8 cellular contexts compared by ENCODE assay signal in genomic region chr11:8814209-8814922, GRCh38.
DNase-seq lines count a peak whose midpoint lies in the region; ATAC-seq and TF ChIP-seq lines count a peak whose summit lies in the region.

No MANE protein-coding gene starts in this region.

- no peak overlapping the region for H3K23ac ChIP-seq in mesenchymal stem cell (ENCODE audit: low read length in 2 of 2)

- no peaks in the 10 kb centered on the region for H3K9me3 ChIP-seq in mesenchymal stem cell (ENCODE audit: control insufficient read depth, low read length)
- no peaks in the 10 kb centered on the region for H3K9me3 ChIP-seq in right lobe of liver

- intact Hi-C loops in right lobe of liver (cut with DNase I) = loop anchor here in 1 of 2 donors (10.0 kb wide), 1 partner anchor 130 kb away; the partner anchor contains the start of genes RPL27A and TRIM66

- H3K4me3 Mint-ChIP-seq in HFFc6 = no peak overlapping the region
- no peak overlapping the region for H3K4me3 Mint-ChIP-seq in activated T-helper 17 cell treated with anti-CD3 and anti-CD28 coated beads, Interleukin-2, amount 50 U/mL, for 72 hours

- H2BK15ac ChIP-seq in mesenchymal stem cell (ENCODE audit: low read depth, poor library complexity, severe bottlenecking) = no peak overlapping the region

- peaks cover 15% of the 10 kb centered on the region for H3K79me1 ChIP-seq in mesenchymal stem cell (replicated peaks; ENCODE audit: low read length, poor library complexity, severe bottlenecking)

- H2AK5ac ChIP-seq in mesenchymal stem cell (ENCODE audit: low read length, severe bottlenecking) = peak overlapping the region; percentile 16

- no peak overlapping the region for H2BK5ac ChIP-seq in mesenchymal stem cell (ENCODE audit: low read depth, low read length, poor library complexity, severe bottlenecking)

- peaks cover 18% of the 10 kb centered on the region for H3K4me1 ChIP-seq in mesenchymal stem cell (ENCODE audit: control insufficient read depth, insufficient read depth, low read depth, low read length)
- peaks cover 0 to 18% (median 0%) of the 10 kb centered on the region in 4 donors for H3K4me1 ChIP-seq in right lobe of liver

- no peak overlapping the region for H3K14ac ChIP-seq in mesenchymal stem cell (ENCODE audit: low read length in 2 of 2)

- no peak overlapping the region for H2AFZ ChIP-seq in mesenchymal stem cell (ENCODE audit: low read depth, low read length)

- H3K4me3 ChIP-seq in mesenchymal stem cell (ENCODE audit: insufficient read depth in 1 of 2, low read depth in 1 of 2, low read length in 2 of 2) = no peak overlapping the region
- no peak overlapping the region for H3K4me3 ChIP-seq in right lobe of liver

- in situ Hi-C loops in Caki2 (cut with HindIII; ENCODE audit: low pct_unique_long_range_greater_than_20kb, low sequenced_read_pairs) = no loop called here

- no peak for TF ChIP-seq POLR2A in right lobe of liver (IDR thresholded peaks at IDR 0.05)

- H3K27ac Mint-ChIP-seq in HFFc6 = no peak overlapping the region
- H3K27ac Mint-ChIP-seq in activated T-helper 17 cell treated with anti-CD3 and anti-CD28 coated beads, Interleukin-2, amount 50 U/mL, for 72 hours = no peak overlapping the region

- H4K8ac ChIP-seq in mesenchymal stem cell (ENCODE audit: low read length) = peak overlapping the region; percentile 3

- peak overlapping the region in 1 of 2 experiments; percentile 63 for H3K18ac ChIP-seq in mesenchymal stem cell (ENCODE audit: low read depth in 1 of 2, low read length in 2 of 2)

- H3K36me3 ChIP-seq in mesenchymal stem cell (ENCODE audit: control insufficient read depth in 1 of 2, insufficient read depth in 2 of 2, low read depth in 1 of 2, low read length in 2 of 2) (no peaks in the 10 kb centered on the region), right lobe of liver (no peaks in the 10 kb centered on the region)

- peak overlapping the region; percentile 43 for H4K91ac ChIP-seq in mesenchymal stem cell (ENCODE audit: low read length)

- H3K27me3 ChIP-seq in mesenchymal stem cell (ENCODE audit: control insufficient read depth in 1 of 2, insufficient read depth in 1 of 2, low read length in 2 of 2) (no peaks in the 10 kb centered on the region), right lobe of liver (no peaks in the 10 kb centered on the region)

- TF ChIP-seq CTCF in HFFc6 (IDR thresholded peaks at IDR 0.05) = no peak
- no peak for TF ChIP-seq CTCF in right lobe of liver (IDR thresholded peaks at IDR 0.05)

- peak overlapping the region; percentile 34 to 86 for H3K4ac ChIP-seq in mesenchymal stem cell (ENCODE audit: low read depth in 1 of 2, low read length in 2 of 2)

- H2BK12ac ChIP-seq in mesenchymal stem cell (ENCODE audit: low read length in 2 of 2) = peak overlapping the region in 1 of 2 experiments; percentile 6

- peak overlapping the region; percentile 63 for H3K9ac ChIP-seq in mesenchymal stem cell (ENCODE audit: low read length)

- H3K36me3 Mint-ChIP-seq in HFFc6 (ENCODE audit: low read depth) = no peaks in the 10 kb centered on the region
- H3K36me3 Mint-ChIP-seq in activated T-helper 17 cell treated with anti-CD3 and anti-CD28 coated beads, Interleukin-2, amount 50 U/mL, for 72 hours (ENCODE audit: low read depth) = no peaks in the 10 kb centered on the region

- H3K27me3 Mint-ChIP-seq in HFFc6 (ENCODE audit: insufficient read depth) = peaks cover 5% of the 10 kb centered on the region
- peaks cover 15% of the 10 kb centered on the region for H3K27me3 Mint-ChIP-seq in activated T-helper 17 cell treated with anti-CD3 and anti-CD28 coated beads, Interleukin-2, amount 50 U/mL, for 72 hours

- H3K4me2 ChIP-seq in mesenchymal stem cell (ENCODE audit: low read length, poor library complexity, severe bottlenecking) = no peak overlapping the region

- no peaks in the 10 kb centered on the region for H3K9me3 Mint-ChIP-seq in HFFc6
- no peaks in the 10 kb centered on the region for H3K9me3 Mint-ChIP-seq in activated T-helper 17 cell treated with anti-CD3 and anti-CD28 coated beads, Interleukin-2, amount 50 U/mL, for 72 hours

- WGBS in mesenchymal stem cell = 22% methylated on average over 4 of the region's 4 CpGs
- WGBS in right lobe of liver (ENCODE audit: insufficient coverage, low coverage, low lambda C conversion rate, missing lambda C conversion rate) = 64% methylated on average over 4 of the region's 4 CpGs

- DNase-seq in Caki2 (ENCODE audit: low read depth) (peak; percentile 80), HFFc6 (peak; percentile 42), mesenchymal stem cell (peak; percentile 58), right lobe of liver (no peak), superior temporal gyrus (ENCODE audit: extremely low spot score) (no peak), NCI-H82 treated with DMSO at 0.1 percent for 48 hours (lab: John Stamatoyannopoulos, UW; ENCODE audit: unreplicated experiment) (no peak)
- no peak for DNase-seq in stimulated activated CD4-positive, alpha-beta T cell treated with anti-CD3 and anti-CD28 coated beads, Interleukin-1b, Interleukin-23, amount 100 ng/mL, for 48 hours

- no peaks in the 10 kb centered on the region; the same call in none of the 2 replicates for H3K4me1 Mint-ChIP-seq in HFFc6 (ENCODE audit: low read depth)
- peaks cover 6% of the 10 kb centered on the region for H3K4me1 Mint-ChIP-seq in activated T-helper 17 cell treated with anti-CD3 and anti-CD28 coated beads, Interleukin-2, amount 50 U/mL, for 72 hours

- H3K27ac ChIP-seq in mesenchymal stem cell (ENCODE audit: low read length, poor library complexity, severe bottlenecking) = peak overlapping the region; percentile 93
- no peak overlapping the region for H3K27ac ChIP-seq in right lobe of liver

- peak; percentile 24 for ATAC-seq in activated T-helper 17 cell treated with anti-CD3 and anti-CD28 coated beads, Interleukin-2, amount 50 U/mL, for 72 hours (replicated peaks)
- ATAC-seq in right lobe of liver = no peak

- no peak overlapping the region for H2BK120ac ChIP-seq in mesenchymal stem cell (ENCODE audit: low read depth, low read length)

Comparison
In these comparisons a context has a peak if more than half of its experiments do, and no peak if none do; other contexts are left out.
1. DNase-seq: peak in Caki2 (single experiment), HFFc6 (single experiment) and mesenchymal stem cell (single experiment); none in right lobe of liver (0 of 3), stimulated activated CD4-positive, alpha-beta T cell treated with anti-CD3 and anti-CD28 coated beads, Interleukin-1b, Interleukin-23, amount 100 ng/mL, for 48 hours (single experiment), superior temporal gyrus (single experiment) and NCI-H82 treated with DMSO at 0.1 percent for 48 hours (single experiment).